2 cellular contexts compared by ENCODE assay signal in the genomic region with DNA sequence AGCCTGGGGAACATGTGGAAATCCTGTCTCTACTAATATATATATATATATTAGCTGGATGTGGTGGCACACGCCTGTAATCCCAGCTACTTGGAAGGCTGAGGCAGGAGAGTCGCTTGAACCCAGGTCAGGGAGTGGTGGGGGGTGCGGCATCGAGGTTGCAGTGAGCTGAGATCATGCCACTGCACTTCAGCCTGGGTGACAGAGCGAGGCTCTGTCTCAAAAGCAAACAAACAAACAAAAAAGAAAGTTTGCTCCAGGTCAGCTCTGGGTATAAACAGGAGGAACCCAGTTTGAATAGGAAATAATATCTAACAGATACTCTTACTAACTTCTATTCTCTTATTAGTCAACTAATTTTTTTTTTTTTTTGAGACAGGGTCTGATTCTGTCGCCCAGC.
TF ChIP-seq lines count a peak whose summit lies in the region.

No MANE protein-coding gene starts in this region.

TF ChIP-seq in liver, 16 proteins besides CTCF, POLR2A, EP300 and RAD21:
- TF ChIP-seq, protein P1, sequence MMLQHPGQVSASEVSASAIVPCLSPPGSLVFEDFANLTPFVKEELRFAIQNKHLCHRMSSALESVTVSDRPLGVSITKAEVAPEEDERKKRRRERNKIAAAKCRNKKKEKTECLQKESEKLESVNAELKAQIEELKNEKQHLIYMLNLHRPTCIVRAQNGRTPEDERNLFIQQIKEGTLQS (IDR thresholded peaks at IDR 0.05), result no peak
- TF ChIP-seq, protein P2, sequence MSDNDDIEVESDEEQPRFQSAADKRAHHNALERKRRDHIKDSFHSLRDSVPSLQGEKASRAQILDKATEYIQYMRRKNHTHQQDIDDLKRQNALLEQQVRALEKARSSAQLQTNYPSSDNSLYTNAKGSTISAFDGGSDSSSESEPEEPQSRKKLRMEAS (IDR thresholded peaks at IDR 0.05), result no peak
- TF ChIP-seq FOXA2 (IDR thresholded peaks at IDR 0.05) (no peak), YY1 (IDR thresholded peaks at IDR 0.05) (no peak), RXRA (IDR thresholded peaks at IDR 0.05) (peak; percentile 40 to 69), HNF4A (conservative IDR thresholded peaks at IDR 0.05) (peak; percentile 41 to 58), EGR1 (IDR thresholded peaks at IDR 0.05; ENCODE audit: low read depth in 2 of 2) (no peak), GABPA (IDR thresholded peaks at IDR 0.05 in 1 of 2, conservative IDR thresholded peaks at IDR 0.05 in 1 of 2) (no peak), SP1 (IDR thresholded peaks at IDR 0.05) (peak; percentile 45)

TF ChIP-seq in HepG2, 621 proteins besides CTCF, POLR2A, EP300 and RAD21 (continued from another document):
- TF ChIP-seq, protein P3, sequence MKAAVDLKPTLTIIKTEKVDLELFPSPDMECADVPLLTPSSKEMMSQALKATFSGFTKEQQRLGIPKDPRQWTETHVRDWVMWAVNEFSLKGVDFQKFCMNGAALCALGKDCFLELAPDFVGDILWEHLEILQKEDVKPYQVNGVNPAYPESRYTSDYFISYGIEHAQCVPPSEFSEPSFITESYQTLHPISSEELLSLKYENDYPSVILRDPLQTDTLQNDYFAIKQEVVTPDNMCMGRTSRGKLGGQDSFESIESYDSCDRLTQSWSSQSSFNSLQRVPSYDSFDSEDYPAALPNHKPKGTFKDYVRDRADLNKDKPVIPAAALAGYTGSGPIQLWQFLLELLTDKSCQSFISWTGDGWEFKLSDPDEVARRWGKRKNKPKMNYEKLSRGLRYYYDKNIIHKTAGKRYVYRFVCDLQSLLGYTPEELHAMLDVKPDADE (CRISPR knock-in tag; IDR thresholded peaks at IDR 0.05), result no peak
- TF ChIP-seq AGO2 (optimal IDR thresholded peaks at IDR 0.05; ENCODE audit: low read depth, low read length) (no peak), ZNF432 (CRISPR knock-in tag; IDR thresholded peaks at IDR 0.05; ENCODE audit: borderline replicate concordance) (no peak), FLYWCH1 (CRISPR knock-in tag; IDR thresholded peaks at IDR 0.05) (no peak), ZNF713 (CRISPR knock-in tag; IDR thresholded peaks at IDR 0.05) (no peak), ZNF777 (CRISPR knock-in tag; IDR thresholded peaks at IDR 0.05) (no peak), PRMT3 (CRISPR knock-in tag; IDR thresholded peaks at IDR 0.05; ENCODE audit: borderline replicate concordance, low read depth) (no peak), SAFB2 (CRISPR knock-in tag; IDR thresholded peaks at IDR 0.05; ENCODE audit: borderline replicate concordance, low read depth) (no peak), TAF15 (IDR thresholded peaks at IDR 0.05; ENCODE audit: low read depth, low read length, poor library complexity, severe bottlenecking) (no peak), ZSCAN30 (CRISPR knock-in tag; IDR thresholded peaks at IDR 0.05) (no peak), MAF1 (CRISPR knock-in tag; IDR thresholded peaks at IDR 0.05; ENCODE audit: borderline replicate concordance) (no peak)
- TF ChIP-seq, protein P4, sequence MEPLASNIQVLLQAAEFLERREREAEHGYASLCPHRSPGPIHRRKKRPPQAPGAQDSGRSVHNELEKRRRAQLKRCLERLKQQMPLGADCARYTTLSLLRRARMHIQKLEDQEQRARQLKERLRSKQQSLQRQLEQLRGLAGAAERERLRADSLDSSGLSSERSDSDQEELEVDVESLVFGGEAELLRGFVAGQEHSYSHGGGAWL (CRISPR knock-in tag; IDR thresholded peaks at IDR 0.05), result no peak
- TF ChIP-seq, protein P5, sequence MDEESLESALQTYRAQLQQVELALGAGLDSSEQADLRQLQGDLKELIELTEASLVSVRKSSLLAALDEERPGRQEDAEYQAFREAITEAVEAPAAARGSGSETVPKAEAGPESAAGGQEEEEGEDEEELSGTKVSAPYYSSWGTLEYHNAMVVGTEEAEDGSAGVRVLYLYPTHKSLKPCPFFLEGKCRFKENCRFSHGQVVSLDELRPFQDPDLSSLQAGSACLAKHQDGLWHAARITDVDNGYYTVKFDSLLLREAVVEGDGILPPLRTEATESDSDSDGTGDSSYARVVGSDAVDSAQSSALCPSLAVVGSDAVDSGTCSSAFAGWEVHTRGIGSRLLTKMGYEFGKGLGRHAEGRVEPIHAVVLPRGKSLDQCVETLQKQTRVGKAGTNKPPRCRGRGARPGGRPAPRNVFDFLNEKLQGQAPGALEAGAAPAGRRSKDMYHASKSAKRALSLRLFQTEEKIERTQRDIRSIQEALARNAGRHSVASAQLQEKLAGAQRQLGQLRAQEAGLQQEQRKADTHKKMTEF (CRISPR knock-in tag; IDR thresholded peaks at IDR 0.05), result no peak
- TF ChIP-seq, protein P6, sequence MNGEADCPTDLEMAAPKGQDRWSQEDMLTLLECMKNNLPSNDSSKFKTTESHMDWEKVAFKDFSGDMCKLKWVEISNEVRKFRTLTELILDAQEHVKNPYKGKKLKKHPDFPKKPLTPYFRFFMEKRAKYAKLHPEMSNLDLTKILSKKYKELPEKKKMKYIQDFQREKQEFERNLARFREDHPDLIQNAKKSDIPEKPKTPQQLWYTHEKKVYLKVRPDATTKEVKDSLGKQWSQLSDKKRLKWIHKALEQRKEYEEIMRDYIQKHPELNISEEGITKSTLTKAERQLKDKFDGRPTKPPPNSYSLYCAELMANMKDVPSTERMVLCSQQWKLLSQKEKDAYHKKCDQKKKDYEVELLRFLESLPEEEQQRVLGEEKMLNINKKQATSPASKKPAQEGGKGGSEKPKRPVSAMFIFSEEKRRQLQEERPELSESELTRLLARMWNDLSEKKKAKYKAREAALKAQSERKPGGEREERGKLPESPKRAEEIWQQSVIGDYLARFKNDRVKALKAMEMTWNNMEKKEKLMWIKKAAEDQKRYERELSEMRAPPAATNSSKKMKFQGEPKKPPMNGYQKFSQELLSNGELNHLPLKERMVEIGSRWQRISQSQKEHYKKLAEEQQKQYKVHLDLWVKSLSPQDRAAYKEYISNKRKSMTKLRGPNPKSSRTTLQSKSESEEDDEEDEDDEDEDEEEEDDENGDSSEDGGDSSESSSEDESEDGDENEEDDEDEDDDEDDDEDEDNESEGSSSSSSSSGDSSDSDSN (CRISPR knock-in tag; IDR thresholded peaks at IDR 0.05), result no peak
- TF ChIP-seq, protein P7, sequence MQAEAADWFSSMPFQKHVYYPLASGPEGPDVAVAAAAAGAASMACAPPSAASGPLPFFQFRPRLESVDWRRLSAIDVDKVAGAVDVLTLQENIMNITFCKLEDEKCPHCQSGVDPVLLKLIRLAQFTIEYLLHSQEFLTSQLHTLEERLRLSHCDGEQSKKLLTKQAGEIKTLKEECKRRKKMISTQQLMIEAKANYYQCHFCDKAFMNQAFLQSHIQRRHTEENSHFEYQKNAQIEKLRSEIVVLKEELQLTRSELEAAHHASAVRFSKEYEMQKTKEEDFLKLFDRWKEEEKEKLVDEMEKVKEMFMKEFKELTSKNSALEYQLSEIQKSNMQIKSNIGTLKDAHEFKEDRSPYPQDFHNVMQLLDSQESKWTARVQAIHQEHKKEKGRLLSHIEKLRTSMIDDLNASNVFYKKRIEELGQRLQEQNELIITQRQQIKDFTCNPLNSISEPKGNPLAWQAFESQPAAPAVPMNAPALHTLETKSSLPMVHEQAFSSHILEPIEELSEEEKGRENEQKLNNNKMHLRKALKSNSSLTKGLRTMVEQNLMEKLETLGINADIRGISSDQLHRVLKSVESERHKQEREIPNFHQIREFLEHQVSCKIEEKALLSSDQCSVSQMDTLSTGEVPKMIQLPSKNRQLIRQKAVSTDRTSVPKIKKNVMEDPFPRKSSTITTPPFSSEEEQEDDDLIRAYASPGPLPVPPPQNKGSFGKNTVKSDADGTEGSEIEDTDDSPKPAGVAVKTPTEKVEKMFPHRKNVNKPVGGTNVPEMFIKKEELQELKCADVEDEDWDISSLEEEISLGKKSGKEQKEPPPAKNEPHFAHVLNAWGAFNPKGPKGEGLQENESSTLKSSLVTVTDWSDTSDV (CRISPR knock-in tag; IDR thresholded peaks at IDR 0.05), result no peak
